24 cellular contexts compared by ENCODE assay signal in genomic region chr7:113787106-113787505, GRCh38.
DNase-seq lines count a peak whose midpoint lies in the region; ATAC-seq, FAIRE-seq and TF ChIP-seq lines count a peak whose summit lies in the region.
"Had no signal": no experiment of that assay in that cellular context is flagged by ENCODE, and none has a peak within 500 bp of the region (broad histone marks: within the 10 kb centered on the region; RNA-seq: fewer than 3 reads in every experiment).

No MANE protein-coding gene starts in this region.

- H3K4me2 ChIP-seq in PC-9: no peak overlapping the region
- H3K4me2 ChIP-seq: BLaER1 treated with 17β-estradiol and CSF1 and Interleukin-3, amounts not matched to agents 10 nM and 100 nM had no signal

- POLR2A ChIA-PET in PC-9 (lab: Charles Lee; ENCODE audit: unreplicated experiment) (interaction anchor here (0.7 kb wide), 1 partner anchor 13 kb away, joined by 4 read pairs; no protein-coding TSS in a partner anchor), WTC11 (lab: Charles Lee) (no interaction called here)

- peak overlapping the region; percentile 54 for H3K27ac Mint-ChIP-seq in activated T-cell treated with anti-CD3 and anti-CD28 coated beads, Interleukin-2, amount 50 U/mL, for 72 hours
- H3K27ac Mint-ChIP-seq in nephron progenitor cell (peak overlapping the region; percentile 33), WTC11 (no peak overlapping the region)
- H3K27ac Mint-ChIP-seq: B cell; CD4-positive, alpha-beta T cell; CD8-positive, alpha-beta T cell had no signal

- H3K4me3 ChIP-seq in PC-9: no peak overlapping the region
- H3K4me3 ChIP-seq: BLaER1 treated with 17β-estradiol and CSF1 and Interleukin-3, amounts not matched to agents 10 nM and 100 nM had no signal

- BruUV-seq in PC-9 (replicated peaks; lab: Mats Ljungman, UMichigan): no TSS peak

- no peak overlapping the region for H3K4me3 Mint-ChIP-seq in activated T-cell treated with anti-CD3 and anti-CD28 coated beads, Interleukin-2, amount 50 U/mL, for 72 hours
- no peak overlapping the region for H3K4me3 Mint-ChIP-seq in nephron progenitor cell
- no peak overlapping the region for H3K4me3 Mint-ChIP-seq in WTC11
- H3K4me3 Mint-ChIP-seq: B cell; CD4-positive, alpha-beta T cell; CD8-positive, alpha-beta T cell had no signal

- DNase-seq in activated T-cell treated with anti-CD3 and anti-CD28 coated beads, Interleukin-2, amount 50 U/mL, for 72 hours: no peak
- DNase-seq in activated T-cell treated with anti-CD3 and anti-CD28 coated beads, Interleukin-2, amount 50 U/mL, for 1 hour: no peak
- no peak for DNase-seq in PC-9
- DNase-seq in nephron progenitor cell: no peak
- DNase-seq in WTC11 (ENCODE audit: low spot score): no peak
- DNase-seq: ACHN; AML-193; Caco-2; Calu3; CD4-positive, alpha-beta T cell; CD8-positive, alpha-beta T cell; DMS79 treated with DMSO at 0.1 percent for 48 hours; GF-D8 had no signal

- H2AFZ ChIP-seq in PC-9: peak overlapping the region; percentile 13; the same call in 1 of the 2 replicates

- FAIRE-seq in A204.1 (lab: Jason Lieb, UNC): peak; percentile 67
- FAIRE-seq: D721Med, G401.6, GM12891, GM19239 had no signal

- TF ChIP-seq CTCF in PC-9 (conservative IDR thresholded peaks at IDR 0.05) (no peak), nephron progenitor cell (IDR thresholded peaks at IDR 0.05) (no peak), WTC11 (IDR thresholded peaks at IDR 0.05) (no peak)

- H3K27me3 Mint-ChIP-seq in activated T-cell treated with anti-CD3 and anti-CD28 coated beads, Interleukin-2, amount 50 U/mL, for 72 hours (ENCODE audit: low read depth): no peaks in the 10 kb centered on the region
- H3K27me3 Mint-ChIP-seq in nephron progenitor cell (ENCODE audit: low read depth, poor library complexity) (peaks cover 5% of the 10 kb centered on the region), WTC11 (ENCODE audit: low read depth) (no peaks in the 10 kb centered on the region)
- H3K27me3 Mint-ChIP-seq: B cell; CD4-positive, alpha-beta T cell had no signal

- no peaks in the 10 kb centered on the region for H3K9me3 Mint-ChIP-seq in activated T-cell treated with anti-CD3 and anti-CD28 coated beads, Interleukin-2, amount 50 U/mL, for 72 hours
- H3K9me3 Mint-ChIP-seq in nephron progenitor cell (no peaks in the 10 kb centered on the region), WTC11 (no peaks in the 10 kb centered on the region)
- H3K9me3 Mint-ChIP-seq: CD4-positive, alpha-beta T cell; CD8-positive, alpha-beta T cell had no signal

- no peak for ATAC-seq in activated T-cell treated with anti-CD3 and anti-CD28 coated beads, Interleukin-2, amount 50 U/mL, for 72 hours (replicated peaks in 1 of 2)
- ATAC-seq in WTC11: no peak
- no peak for ATAC-seq in HG03280 (IDR thresholded peaks at IDR 0.05; ENCODE audit: unreplicated experiment)
- ATAC-seq in GM21737 (IDR thresholded peaks at IDR 0.05; ENCODE audit: unreplicated experiment): no peak
- ATAC-seq: CD8-positive, alpha-beta T cell had no signal

- H4K20me1 ChIP-seq in PC-9 (ENCODE audit: insufficient read depth): no peaks in the 10 kb centered on the region
- H4K20me1 ChIP-seq: BLaER1 treated with 17β-estradiol and CSF1 and Interleukin-3, amounts not matched to agents 10 nM and 100 nM had no signal

- no peaks in the 10 kb centered on the region for H3K4me1 Mint-ChIP-seq in activated T-cell treated with anti-CD3 and anti-CD28 coated beads, Interleukin-2, amount 50 U/mL, for 72 hours (ENCODE audit: low read depth)
- H3K4me1 Mint-ChIP-seq in nephron progenitor cell (no peaks in the 10 kb centered on the region), WTC11 (0 out of 2 replicates have a peak, but pooled peaks cover 4% of the 10 kb centered on the region)
- H3K4me1 Mint-ChIP-seq: B cell had no signal

- no peaks in the 10 kb centered on the region for H3K36me3 Mint-ChIP-seq in activated T-cell treated with anti-CD3 and anti-CD28 coated beads, Interleukin-2, amount 50 U/mL, for 72 hours (ENCODE audit: insufficient read depth in 2 of 2)
- H3K36me3 Mint-ChIP-seq in nephron progenitor cell (ENCODE audit: low read depth) (no peaks in the 10 kb centered on the region), WTC11 (no peaks in the 10 kb centered on the region)
- H3K36me3 Mint-ChIP-seq: CD8-positive, alpha-beta T cell had no signal

- CTCF ChIA-PET in PC-9 (lab: Charles Lee) (interaction anchor here (0.6 kb wide), 1 partner anchor 616 kb away, joined by 3 read pairs; no protein-coding TSS in a partner anchor), WTC11 (lab: Charles Lee) (interaction anchor here (0.9 kb wide), 1 partner anchor 13 kb away, joined by 3 read pairs; no protein-coding TSS in a partner anchor)

- H3K79me2 ChIP-seq in PC-9 (ENCODE audit: low read depth): no peaks in the 10 kb centered on the region

- no peak overlapping the region for H3K27ac ChIP-seq in PC-9
- H3K27ac ChIP-seq: 22Rv1; BLaER1 treated with 17β-estradiol and CSF1 and Interleukin-3, amounts not matched to agents 10 nM and 100 nM; C4-2B had no signal

- intact Hi-C loops in PC-9 (cut with micrococcal nuclease; ENCODE audit: unreplicated experiment): no loop called here

- no peaks in the 10 kb centered on the region for H3K36me3 ChIP-seq in PC-9 (ENCODE audit: low read depth)
- H3K36me3 ChIP-seq: BLaER1 treated with 17β-estradiol and CSF1 and Interleukin-3, amounts not matched to agents 10 nM and 100 nM had no signal

- no peaks in the 10 kb centered on the region for H3F3A ChIP-seq in PC-9 (ENCODE audit: insufficient read depth, low read depth)

- H3K9me3 ChIP-seq in PC-9 (ENCODE audit: insufficient read depth, low read depth): 0 out of 2 replicates have a peak, but pooled peaks cover 3% of the 10 kb centered on the region
- H3K9me3 ChIP-seq: Caco-2 had no signal

- no peaks in the 10 kb centered on the region for H3K4me1 ChIP-seq in PC-9 (replicated peaks; ENCODE audit: insufficient read depth)

- H3K9me2 ChIP-seq in PC-9 (ENCODE audit: insufficient read depth): no peaks in the 10 kb centered on the region

- H3K27me3 ChIP-seq in PC-9 (ENCODE audit: insufficient read depth, low read depth): no peaks in the 10 kb centered on the region
- H3K27me3 ChIP-seq: BLaER1 treated with 17β-estradiol and CSF1 and Interleukin-3, amounts not matched to agents 10 nM and 100 nM had no signal

TF ChIP-seq in WTC11, 78 proteins besides CTCF, POLR2A, EP300 and RAD21:
- TF ChIP-seq SMAD3 (CRISPR knock-in tag; IDR thresholded peaks at IDR 0.05; ENCODE audit: borderline replicate concordance) (no peak), ZNF121 (CRISPR knock-in tag; IDR thresholded peaks at IDR 0.05) (no peak), NR3C1 (CRISPR knock-in tag; conservative IDR thresholded peaks at IDR 0.05; ENCODE audit: low read depth) (no peak), ZBTB43 (CRISPR knock-in tag; IDR thresholded peaks at IDR 0.05) (no peak)
